ENCODE assay signal across 1 cellular context in the genomic region with DNA sequence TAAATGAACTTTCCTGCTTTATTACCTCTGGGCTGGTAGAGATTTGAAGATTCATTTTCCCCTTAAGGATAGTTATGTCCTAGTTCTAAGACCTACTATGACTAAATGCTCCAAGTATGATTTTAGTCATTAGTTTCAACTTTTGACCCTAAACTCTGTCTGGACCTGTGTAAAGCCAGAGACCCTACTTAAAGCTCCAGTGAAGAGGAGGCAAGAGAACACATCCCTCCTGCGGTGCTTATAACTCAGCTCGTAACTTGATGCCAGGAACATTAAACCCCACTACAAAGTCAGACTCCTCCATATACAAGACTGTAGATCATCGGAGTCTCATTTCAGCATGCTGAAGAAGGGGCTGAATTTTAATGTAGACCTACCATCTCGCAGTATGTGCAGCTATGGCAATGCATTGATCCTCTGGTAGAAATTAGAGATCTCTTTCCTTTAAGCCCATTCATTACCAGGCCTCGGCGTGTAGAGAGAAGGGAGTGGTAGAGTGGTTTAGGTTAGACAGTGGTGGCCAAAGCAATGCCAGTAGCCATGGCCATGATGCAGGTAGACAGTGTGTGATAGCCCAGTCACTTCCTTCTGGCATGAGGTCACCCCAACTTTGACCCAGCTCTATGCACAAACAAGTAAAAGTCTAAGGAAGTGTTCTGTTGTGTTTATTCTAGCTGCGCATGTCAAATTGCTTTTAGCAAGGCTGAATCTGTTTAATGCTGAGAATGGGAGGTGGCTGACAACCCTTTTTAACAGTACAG.
TF ChIP-seq lines count a peak whose summit lies in the region.

No MANE protein-coding gene starts in this region.

TF ChIP-seq in GM12878, 131 proteins besides CTCF, POLR2A, EP300 and RAD21:
- TF ChIP-seq KAT2A (conservative IDR thresholded peaks at IDR 0.05; ENCODE audit: control insufficient read depth, low read depth, low read length) = no peak
- peak; percentile 30 for TF ChIP-seq JUNB (IDR thresholded peaks at IDR 0.05)
- peak; percentile 23; the same call in 1 of the 2 replicates for TF ChIP-seq NFIC (IDR thresholded peaks at IDR 0.05; ENCODE audit: low read depth, low read length)
